18 cellular contexts compared by ENCODE assay signal in the genomic region with DNA sequence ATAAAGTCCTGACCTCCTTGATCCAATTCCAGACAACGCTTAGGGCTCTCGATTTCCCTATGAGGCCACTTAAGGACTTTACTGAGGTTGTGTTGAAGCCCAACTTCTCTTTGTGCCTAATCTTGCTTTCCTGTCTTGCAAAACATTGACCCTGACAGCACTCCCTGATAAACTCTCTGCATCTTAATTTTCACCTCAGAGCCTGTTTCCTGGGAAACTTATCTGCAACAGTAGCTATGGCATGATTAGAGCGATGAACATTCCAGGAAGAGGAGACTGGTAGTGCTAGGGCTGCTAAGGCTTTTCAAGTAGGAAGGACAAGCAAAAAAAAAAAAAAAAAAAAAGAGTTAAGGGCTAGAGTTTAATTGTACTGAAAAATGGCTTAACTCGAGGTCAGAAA.
A peak's percentile ranks its signal among the peaks of the same experiment; 100 is the strongest.
DNase-seq lines count a peak whose midpoint lies in the region; ATAC-seq, FAIRE-seq and TF ChIP-seq lines count a peak whose summit lies in the region.
"Had no signal": no experiment of that assay in that cellular context is flagged by ENCODE, and none has a peak within 500 bp of the region (broad histone marks: within the 10 kb centered on the region; RNA-seq: fewer than 3 reads in every experiment).

No MANE protein-coding gene starts in this region.

- no peak overlapping the region for H3K4me2 ChIP-seq in K562 (ENCODE audit: insufficient read depth, low read length)

- no peak for FAIRE-seq in K562 (lab: Jason Lieb, UNC)
- FAIRE-seq: GM12892, GM19239 had no signal

- peaks cover 15% of the 10 kb centered on the region for H3K9me3 Mint-ChIP-seq in neural crest cell
- H3K9me3 Mint-ChIP-seq: CD8-positive, alpha-beta T cell; HFFc6 had no signal

- TF ChIP-seq CTCF in cardiac muscle cell (IDR thresholded peaks at IDR 0.05; ENCODE audit: low read depth, low read length) (no peak), K562 (IDR thresholded peaks at IDR 0.05 in 2 of 3, conservative IDR thresholded peaks at IDR 0.05 in 1 of 3; ENCODE audit: insufficient read depth in 2 of 3, low read depth in 1 of 3, low read length in 3 of 3) (no peak), neural crest cell (conservative IDR thresholded peaks at IDR 0.05) (no peak)

- H3K36me3 ChIP-seq in cardiac muscle cell (no peaks in the 10 kb centered on the region), K562 (ENCODE audit: control insufficient read depth, insufficient read depth, low read length) (no peaks in the 10 kb centered on the region)

- H3K4me3 ChIP-seq in cardiac muscle cell, result no peak overlapping the region
- no peak overlapping the region for H3K4me3 ChIP-seq in K562

- WGBS in K562 (ENCODE audit: insufficient coverage, low coverage, missing lambda C conversion rate), result 4% methylated on average over 4 of the region's 4 CpGs

- H3K36me3 Mint-ChIP-seq in neural crest cell (ENCODE audit: low read depth), result peaks cover 3% of the 10 kb centered on the region
- H3K36me3 Mint-ChIP-seq: CD14-positive monocyte; CD8-positive, alpha-beta T cell had no signal

- no peak overlapping the region for H3K9ac ChIP-seq in K562 (ENCODE audit: insufficient read depth in 1 of 2, low read depth in 2 of 2, low read length in 2 of 2)

- no peaks in the 10 kb centered on the region for H4K20me1 ChIP-seq in K562 (replicated peaks; ENCODE audit: control insufficient read depth, insufficient read depth, low read length)

- peak overlapping the region; percentile 59 for H3K4me3 Mint-ChIP-seq in neural crest cell
- H3K4me3 Mint-ChIP-seq: CD14-positive monocyte; CD8-positive, alpha-beta T cell; HFFc6 had no signal

- no peaks in the 10 kb centered on the region for H3K27me3 Mint-ChIP-seq in neural crest cell (ENCODE audit: low read depth)

- ATAC-seq in Right ventricle myocardium inferior (no peak), K562 (no peak), GM21576 (IDR thresholded peaks at IDR 0.05; ENCODE audit: unreplicated experiment) (no peak), GM18909 (IDR thresholded peaks at IDR 0.05; ENCODE audit: poor library complexity, unreplicated experiment) (no peak)
- ATAC-seq: CD8-positive, alpha-beta T cell had no signal

- no TSS peak for BruUV-seq in K562 (replicated peaks; lab: Mats Ljungman, UMichigan)

- POLR2A ChIA-PET in K562 (lab: Yijun Ruan, JAX), result no interaction called here

- DNase-seq in cardiac muscle cell (ENCODE audit: low read depth in 1 of 2, low spot score in 1 of 2) (peak in 1 of 2 donors; percentile 49), Right ventricle myocardium inferior (ENCODE audit: missing footprints) (no peak), K562 (ENCODE audit: extremely low read depth in 1 of 4, low spot score in 3 of 4) (peak in 1 of 4 experiments; percentile 25), neural crest cell (ENCODE audit: low read depth, low spot score) (no peak), SKM-1 (lab: John Stamatoyannopoulos, UW; ENCODE audit: unreplicated experiment) (no peak)
- DNase-seq: Caco-2; CD8-positive, alpha-beta T cell; DND-41; GDM1; HCEC 1CT; HFFc6; IMR-90 had no signal

- intact Hi-C loops in Right ventricle myocardium inferior (cut with DNase I) (no loop called here), K562 (cut with micrococcal nuclease) (no loop called here)

- peaks cover 27% of the 10 kb centered on the region for H3K4me1 Mint-ChIP-seq in neural crest cell
- H3K4me1 Mint-ChIP-seq: CD14-positive monocyte had no signal

- TF ChIP-seq POLR2A in K562 (conservative IDR thresholded peaks at IDR 0.05), result no peak

- H2AFZ ChIP-seq in K562 (ENCODE audit: low read depth, low read length), result no peak overlapping the region

- CTCF ChIA-PET in K562 (lab: Yijun Ruan, JAX; ENCODE audit: low intra/inter-chr PET ratio), result no interaction called here

- H3K27ac ChIP-seq in cardiac muscle cell (peak overlapping the region; percentile 41), K562 (ENCODE audit: extremely low read depth, low read depth, low read length) (no peak overlapping the region)
- H3K27ac ChIP-seq: 22Rv1 had no signal

- TF ChIP-seq EP300 in K562 (IDR thresholded peaks at IDR 0.05; ENCODE audit: low read length), result no peak

- in situ Hi-C loops in K562 (cut with MboI), result no loop called here

- H3K9me3 ChIP-seq in cardiac muscle cell (ENCODE audit: low read depth) (no peaks in the 10 kb centered on the region), K562 (replicated peaks; ENCODE audit: control insufficient read depth, insufficient read depth, low read depth, low read length) (0 out of 2 replicates have a peak, but pooled peaks cover 5% of the 10 kb centered on the region)

- H3K4me1 ChIP-seq in cardiac muscle cell (ENCODE audit: low read depth) (peaks cover 12% of the 10 kb centered on the region), K562 (replicated peaks in 1 of 2; ENCODE audit: control insufficient read depth in 2 of 2, insufficient read depth in 2 of 2, low read length in 2 of 2) (no peaks in the 10 kb centered on the region; a peak in 1 of 5 replicates)
- H3K4me1 ChIP-seq: Caco-2 had no signal

- no peaks in the 10 kb centered on the region for H3K9me1 ChIP-seq in K562 (ENCODE audit: control insufficient read depth, insufficient read depth, low read length)

- peak overlapping the region; percentile 72 for H3K27ac Mint-ChIP-seq in neural crest cell (ENCODE audit: unreplicated experiment)
- H3K27ac Mint-ChIP-seq: CD14-positive monocyte; CD8-positive, alpha-beta T cell; HFFc6 had no signal

- no peaks in the 10 kb centered on the region for H3K79me2 ChIP-seq in K562 (ENCODE audit: control insufficient read depth, insufficient read depth, low read length)

- H3K27me3 ChIP-seq in cardiac muscle cell, result no peaks in the 10 kb centered on the region
- H3K27me3 ChIP-seq in K562 (ENCODE audit: control insufficient read depth in 2 of 2, insufficient read depth in 2 of 2, low read length in 2 of 2), result no peaks in the 10 kb centered on the region

- TF ChIP-seq RAD21 in K562 (CRISPR knock-in tag; conservative IDR thresholded peaks at IDR 0.05 in 1 of 2, IDR thresholded peaks at IDR 0.05 in 1 of 2), result no peak

TF ChIP-seq in K562, 482 proteins besides CTCF, POLR2A, EP300 and RAD21:
- no peak for TF ChIP-seq NR2C1 (IDR thresholded peaks at IDR 0.05)
- TF ChIP-seq NR2C1 (tag; IDR thresholded peaks at IDR 0.05), result peak; percentile 26; the same call in 1 of the 2 replicates
- TF ChIP-seq TEAD4 (IDR thresholded peaks at IDR 0.05; ENCODE audit: low read length), result peak; percentile 37; the same call in 1 of the 2 replicates
- TF ChIP-seq TEAD4 (CRISPR knock-in tag; IDR thresholded peaks at IDR 0.05; ENCODE audit: borderline replicate concordance), result no peak
- TF ChIP-seq ZNF766 (CRISPR knock-in tag; conservative IDR thresholded peaks at IDR 0.05), result peak; percentile 96
- TF ChIP-seq EGR1 (conservative IDR thresholded peaks at IDR 0.05), result no peak
- TF ChIP-seq CBFA2T3 (IDR thresholded peaks at IDR 0.05), result peak; percentile 45; the same call in 1 of the 2 replicates
